35 cellular contexts compared by ENCODE assay signal in the genomic region with DNA sequence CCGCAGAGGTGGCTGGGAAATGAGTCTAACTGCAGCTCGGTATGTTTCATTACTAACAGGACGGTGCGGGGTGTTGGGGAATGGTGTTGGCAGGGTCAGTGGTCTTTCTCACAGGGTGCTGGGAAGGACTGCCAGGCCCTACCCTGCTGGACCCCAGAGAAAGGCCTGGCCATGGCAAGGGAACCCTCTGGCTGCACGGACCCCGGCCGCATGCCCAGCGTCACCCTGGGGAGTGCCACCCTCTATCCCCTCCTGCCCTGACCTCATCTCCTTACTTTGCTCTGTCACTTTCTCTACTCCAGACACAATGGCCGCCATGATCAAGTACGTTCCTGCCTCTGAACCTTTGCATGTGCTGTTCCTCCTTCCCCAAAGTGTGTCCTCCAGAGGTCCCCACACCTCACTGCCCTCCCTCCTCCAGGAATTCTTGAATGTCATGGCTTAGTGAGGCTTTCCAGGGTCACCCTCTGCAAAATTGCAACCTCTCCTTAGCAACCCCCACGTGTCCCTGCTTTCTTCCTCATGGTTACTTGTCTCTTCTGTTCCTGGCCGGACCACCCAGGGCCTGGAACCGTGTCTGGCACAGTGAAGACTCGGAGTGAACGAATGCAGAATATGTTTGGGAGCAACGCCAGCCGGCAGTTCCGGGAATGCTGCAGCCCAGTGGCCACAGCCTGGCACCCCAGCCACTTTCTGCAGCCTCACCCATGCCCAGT. TPM values are rescaled to one million over a fixed set of nuclear protein-coding genes. Genes with fewer than 3 reads are reported as not detected.
"Had no signal": no experiment of that assay in that cellular context is flagged by ENCODE, and none has a peak within 500 bp of the region (broad histone marks: within the 10 kb centered on the region; RNA-seq: fewer than 3 reads in every experiment).

No MANE protein-coding gene starts in this region.

- H3K36me3 Mint-ChIP-seq: activated naive CD4-positive, alpha-beta T cell treated with anti-CD3 and anti-CD28 coated beads, Interleukin-2, amount 50 U/mL, for 24 hours; activated naive CD8-positive, alpha-beta T cell treated with anti-CD3 and anti-CD28 coated beads for 36 hours; T-cell had no signal

- FAIRE-seq: colon had no signal

- H3K27ac ChIP-seq: adrenal gland, body of pancreas, esophagus muscularis mucosa, foreskin keratinocyte, gastrocnemius medialis, heart left ventricle, WERI-Rb-1 had no signal

- H3K27me3 Mint-ChIP-seq: activated B cell treated with CpG ODN at 0.5 μM for 24 hours; activated CD8-positive, alpha-beta T cell treated with anti-CD3 and anti-CD28 coated beads for 36 hours; activated naive CD4-positive, alpha-beta T cell treated with anti-CD3 and anti-CD28 coated beads, Interleukin-2, amount 50 U/mL, for 24 hours; activated naive CD8-positive, alpha-beta T cell treated with anti-CD3 and anti-CD28 coated beads for 36 hours; activated naive CD8-positive, alpha-beta T cell treated with anti-CD3 and anti-CD28 coated beads, Interleukin-2, amount 50 U/mL, for 24 hours had no signal

- H3K4me3 ChIP-seq: adrenal gland, body of pancreas, esophagus muscularis mucosa, gastrocnemius medialis, heart left ventricle had no signal

- H3K4me1 ChIP-seq: adrenal gland, body of pancreas, esophagus muscularis mucosa, foreskin keratinocyte, gastrocnemius medialis, heart left ventricle had no signal

- H3K27me3 ChIP-seq: adrenal gland, body of pancreas, gastrocnemius medialis, heart left ventricle had no signal

- ATAC-seq: activated CD4-positive, CD25-positive, alpha-beta regulatory T cell treated with anti-CD3 and anti-CD28 coated beads, Interleukin-2, amount 50 U/mL, for 24 hours; activated CD8-positive, alpha-beta T cell treated with anti-CD3 and anti-CD28 coated beads for 36 hours; activated naive CD8-positive, alpha-beta T cell treated with anti-CD3 and anti-CD28 coated beads, Interleukin-2, amount 50 U/mL, for 24 hours; activated T-cell treated with anti-CD3 and anti-CD28 coated beads, Interleukin-2, amount 50 U/mL, for 4 hours; body of pancreas; gastrocnemius medialis; T-cell had no signal

- H3K27ac Mint-ChIP-seq: activated B cell treated with CpG ODN at 0.5 μM for 24 hours; activated CD8-positive, alpha-beta T cell treated with anti-CD3 and anti-CD28 coated beads for 36 hours; activated naive CD4-positive, alpha-beta T cell treated with anti-CD3 and anti-CD28 coated beads for 36 hours; activated naive CD4-positive, alpha-beta T cell treated with anti-CD3 and anti-CD28 coated beads, Interleukin-2, amount 50 U/mL, for 24 hours; activated naive CD8-positive, alpha-beta T cell treated with anti-CD3 and anti-CD28 coated beads for 36 hours; activated naive CD8-positive, alpha-beta T cell treated with anti-CD3 and anti-CD28 coated beads, Interleukin-2, amount 50 U/mL, for 24 hours; activated T-helper 2 cell treated with anti-CD3 and anti-CD28 coated beads, Interferon-gamma antibody, Interleukin-2, Interleukin-4, amounts not matched to agents 10 μg/mL and 5 μg/mL and 100 μg/mL, durations not matched to agents 14 hours and 24 hours and 36 hours; T-cell; T-helper 1 cell treated with Interleukin-12 subunit alpha and Interleukin-12 subunit beta and Interleukin-4 antibody, amounts not matched to agents 30 μg/mL and 1 μg/mL, for 36 hours; T-helper 2 cell treated with Interferon-gamma antibody and Interleukin-4, amounts not matched to agents 5 μg/mL and 100 μg/mL, for 36 hours had no signal

- H3K9me3 ChIP-seq: adrenal gland, body of pancreas, esophagus muscularis mucosa, gastrocnemius medialis, heart left ventricle had no signal

- H3K4me3 Mint-ChIP-seq: activated B cell treated with CpG ODN at 0.5 μM for 24 hours; activated CD8-positive, alpha-beta T cell treated with anti-CD3 and anti-CD28 coated beads for 36 hours; activated naive CD4-positive, alpha-beta T cell treated with anti-CD3 and anti-CD28 coated beads for 36 hours; activated naive CD4-positive, alpha-beta T cell treated with anti-CD3 and anti-CD28 coated beads, Interleukin-2, amount 50 U/mL, for 24 hours; activated naive CD8-positive, alpha-beta T cell treated with anti-CD3 and anti-CD28 coated beads for 36 hours; activated naive CD8-positive, alpha-beta T cell treated with anti-CD3 and anti-CD28 coated beads, Interleukin-2, amount 50 U/mL, for 24 hours; activated T-cell treated with anti-CD3 and anti-CD28 coated beads, Interleukin-2, amount 50 U/mL, for 4 hours; endodermal cell; T-cell; T-helper 1 cell treated with Interleukin-12 subunit alpha and Interleukin-12 subunit beta and Interleukin-4 antibody, amounts not matched to agents 30 μg/mL and 1 μg/mL, for 36 hours; T-helper 2 cell treated with Interferon-gamma antibody and Interleukin-4, amounts not matched to agents 5 μg/mL and 100 μg/mL, for 36 hours had no signal

- H3K4me1 Mint-ChIP-seq: activated B cell treated with CpG ODN at 0.5 μM for 24 hours; activated naive CD4-positive, alpha-beta T cell treated with anti-CD3 and anti-CD28 coated beads, Interleukin-2, amount 50 U/mL, for 24 hours; activated naive CD8-positive, alpha-beta T cell treated with anti-CD3 and anti-CD28 coated beads for 36 hours; activated naive CD8-positive, alpha-beta T cell treated with anti-CD3 and anti-CD28 coated beads, Interleukin-2, amount 50 U/mL, for 24 hours; T-cell had no signal

- H3K9me3 Mint-ChIP-seq: activated B cell treated with CpG ODN at 0.5 μM for 24 hours; activated CD8-positive, alpha-beta T cell treated with anti-CD3 and anti-CD28 coated beads for 36 hours; activated naive CD4-positive, alpha-beta T cell treated with anti-CD3 and anti-CD28 coated beads for 36 hours; activated naive CD4-positive, alpha-beta T cell treated with anti-CD3 and anti-CD28 coated beads, Interleukin-2, amount 50 U/mL, for 24 hours; activated naive CD8-positive, alpha-beta T cell treated with anti-CD3 and anti-CD28 coated beads for 36 hours; activated naive CD8-positive, alpha-beta T cell treated with anti-CD3 and anti-CD28 coated beads, Interleukin-2, amount 50 U/mL, for 24 hours; activated T-cell treated with anti-CD3 and anti-CD28 coated beads, Interleukin-2, amount 50 U/mL, for 4 hours; activated T-helper 2 cell treated with anti-CD3 and anti-CD28 coated beads, Interferon-gamma antibody, Interleukin-2, Interleukin-4, amounts not matched to agents 10 μg/mL and 5 μg/mL and 100 μg/mL, durations not matched to agents 14 hours and 24 hours and 36 hours; T-cell; T-helper 1 cell treated with Interleukin-12 subunit alpha and Interleukin-12 subunit beta and Interleukin-4 antibody, amounts not matched to agents 30 μg/mL and 1 μg/mL, for 36 hours; T-helper 2 cell treated with Interferon-gamma antibody and Interleukin-4, amounts not matched to agents 5 μg/mL and 100 μg/mL, for 36 hours had no signal

- DNase-seq: activated B cell treated with CpG ODN at 0.5 μM for 24 hours; activated CD4-positive, alpha-beta T cell treated with anti-CD3 and anti-CD28 coated beads for 48 hours; activated CD4-positive, alpha-beta T cell treated with anti-CD3 and anti-CD28 coated beads, Interleukin-2, amount 50 U/mL, for 1 hour; activated CD4-positive, alpha-beta T cell treated with anti-CD3 and anti-CD28 coated beads, Interleukin-2, amount 50 U/mL, for 48 hours; activated CD8-positive, alpha-beta memory T cell treated with anti-CD3 and anti-CD28 coated beads for 24 hours; activated CD8-positive, alpha-beta T cell treated with anti-CD3 and anti-CD28 coated beads for 36 hours; activated effector memory CD4-positive, alpha-beta T cell treated with anti-CD3 and anti-CD28 coated beads, Interleukin-2, amount 50 U/mL, for 16 hours; activated naive CD4-positive, alpha-beta T cell treated with anti-CD3 and anti-CD28 coated beads for 36 hours; activated naive CD8-positive, alpha-beta T cell treated with anti-CD3 and anti-CD28 coated beads for 36 hours; activated naive CD8-positive, alpha-beta T cell treated with anti-CD3 and anti-CD28 coated beads, Interleukin-2, amount 50 U/mL, for 24 hours; activated T-cell treated with anti-CD3 and anti-CD28 coated beads, Interleukin-2, amount 50 U/mL, for 4 hours; adrenal gland; amygdala; aorta; body of pancreas; caudate nucleus; effector memory CD4-positive, alpha-beta T cell; endodermal cell; foreskin keratinocyte; gastrocnemius medialis; glutamatergic neuron; heart left ventricle; T-cell; T1000; WERI-Rb-1 had no signal

- H3K36me3 ChIP-seq: adrenal gland, esophagus muscularis mucosa, gastrocnemius medialis, heart left ventricle, WERI-Rb-1 had no signal

RNA-seq across cellular contexts. Expression of a gene that starts 15.2 kb away (rescaled TPM):
- total RNA-seq: activated B cell treated with CpG ODN at 0.5 μM for 24 hours; activated T-helper 2 cell treated with anti-CD3 and anti-CD28 coated beads, Interferon-gamma antibody, Interleukin-2, Interleukin-4, amounts not matched to agents 10 μg/mL and 5 μg/mL and 100 μg/mL, durations not matched to agents 14 hours and 24 hours and 36 hours; chondrocyte; dermis microvascular lymphatic vessel endothelial cell; endodermal cell; epithelial cell of proximal tubule; foreskin keratinocyte; gastrocnemius medialis had no signal
- polyA plus RNA-seq: foreskin keratinocyte had no signal

RNA-seq across cellular contexts. Expression of a gene that starts 33.7 kb away (rescaled TPM):
- total RNA-seq: activated B cell treated with CpG ODN at 0.5 μM for 24 hours; activated CD8-positive, alpha-beta T cell treated with anti-CD3 and anti-CD28 coated beads for 36 hours; activated naive CD4-positive, alpha-beta T cell treated with anti-CD3 and anti-CD28 coated beads for 36 hours; activated naive CD8-positive, alpha-beta T cell treated with anti-CD3 and anti-CD28 coated beads for 36 hours; activated T-cell treated with anti-CD3 and anti-CD28 coated beads, Interleukin-2, amount 50 U/mL, for 4 hours; activated T-helper 2 cell treated with anti-CD3 and anti-CD28 coated beads, Interferon-gamma antibody, Interleukin-2, Interleukin-4, amounts not matched to agents 10 μg/mL and 5 μg/mL and 100 μg/mL, durations not matched to agents 14 hours and 24 hours and 36 hours; aorta; body of pancreas; chondrocyte; dermis microvascular lymphatic vessel endothelial cell; endodermal cell; epithelial cell of proximal tubule; esophagus muscularis mucosa; foreskin keratinocyte; gastrocnemius medialis; heart left ventricle; T-cell had no signal
- polyA plus RNA-seq: foreskin keratinocyte, heart left ventricle had no signal
